ENCODE assay signal across 14 cellular contexts in the genomic region with DNA sequence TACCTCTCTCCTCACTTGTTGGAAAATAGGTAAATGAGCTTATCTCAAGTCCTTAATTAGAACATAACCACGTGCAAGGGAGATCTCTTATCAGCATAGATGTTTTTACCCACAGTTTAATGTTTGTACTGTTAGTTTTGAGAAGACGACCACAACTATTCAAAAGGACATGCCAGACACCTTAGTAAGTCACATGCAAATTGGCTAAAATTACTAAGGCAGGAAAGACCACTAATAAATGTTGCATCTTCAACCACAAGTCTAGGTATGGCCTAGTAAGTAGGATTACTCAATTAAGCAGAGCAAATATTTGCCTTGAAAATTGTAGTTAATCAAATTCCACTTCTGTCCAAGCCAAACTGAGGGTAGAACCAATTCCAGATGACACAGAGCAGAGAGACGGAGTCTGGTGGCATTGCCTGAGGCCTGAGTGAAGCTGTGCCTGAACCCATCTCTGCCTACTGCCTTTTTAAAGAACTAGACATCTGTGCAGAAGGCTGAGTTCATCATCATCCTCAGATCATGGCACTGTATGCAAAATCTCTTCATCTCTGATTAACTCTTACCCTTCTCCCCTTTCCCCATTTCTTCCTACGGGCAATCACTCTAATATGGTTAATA. TPM values are rescaled to one million over a fixed set of nuclear protein-coding genes. Genes with fewer than 3 reads are reported as not detected.
DNase-seq lines count a peak whose midpoint lies in the region; ATAC-seq, FAIRE-seq and TF ChIP-seq lines count a peak whose summit lies in the region.
"Had no signal": no experiment of that assay in that cellular context is flagged by ENCODE, and none has a peak within 500 bp of the region (broad histone marks: within the 10 kb centered on the region; RNA-seq: fewer than 3 reads in every experiment).

No MANE protein-coding gene starts in this region.

- H3K9me3 Mint-ChIP-seq in activated T-helper 2 cell treated with anti-CD3 and anti-CD28 coated beads, Interferon-gamma antibody, Interleukin-2, Interleukin-4, amounts not matched to agents 10 μg/mL and 5 μg/mL and 100 μg/mL, durations not matched to agents 14 hours and 24 hours and 36 hours = peaks cover 10% of the 10 kb centered on the region
- H3K9me3 Mint-ChIP-seq: activated naive CD4-positive, alpha-beta T cell treated with anti-CD3 and anti-CD28 coated beads, Interleukin-2, amount 50 U/mL, for 24 hours had no signal

- H3K4me3 Mint-ChIP-seq in activated T-helper 2 cell treated with anti-CD3 and anti-CD28 coated beads, Interferon-gamma antibody, Interleukin-2, Interleukin-4, amounts not matched to agents 10 μg/mL and 5 μg/mL and 100 μg/mL, durations not matched to agents 14 hours and 24 hours and 36 hours (ENCODE audit: low read depth) = no peak overlapping the region
- H3K4me3 Mint-ChIP-seq: activated naive CD4-positive, alpha-beta T cell treated with anti-CD3 and anti-CD28 coated beads, Interleukin-2, amount 50 U/mL, for 24 hours; CD14-positive monocyte had no signal

- peaks cover 26% of the 10 kb centered on the region for H3K4me1 Mint-ChIP-seq in activated T-helper 2 cell treated with anti-CD3 and anti-CD28 coated beads, Interferon-gamma antibody, Interleukin-2, Interleukin-4, amounts not matched to agents 10 μg/mL and 5 μg/mL and 100 μg/mL, durations not matched to agents 14 hours and 24 hours and 36 hours (ENCODE audit: low read depth)
- H3K4me1 Mint-ChIP-seq: activated naive CD4-positive, alpha-beta T cell treated with anti-CD3 and anti-CD28 coated beads, Interleukin-2, amount 50 U/mL, for 24 hours had no signal

- H3K4me1 ChIP-seq in foreskin keratinocyte = no peaks in the 10 kb centered on the region
- H3K4me1 ChIP-seq: SJSA1, tibial nerve had no signal

- no peaks in the 10 kb centered on the region for H3K27me3 ChIP-seq in foreskin keratinocyte
- H3K27me3 ChIP-seq: SJSA1, tibial nerve had no signal

- ATAC-seq in foreskin keratinocyte (peak; percentile 74), HG03457 (IDR thresholded peaks at IDR 0.05; ENCODE audit: unreplicated experiment) (no peak), GM18861 (IDR thresholded peaks at IDR 0.05; ENCODE audit: unreplicated experiment) (no peak)

- no peak overlapping the region for H3K27ac ChIP-seq in foreskin keratinocyte
- H3K27ac ChIP-seq: SJSA1, tibial nerve had no signal

- no peaks in the 10 kb centered on the region for H3K27me3 Mint-ChIP-seq in activated T-helper 2 cell treated with anti-CD3 and anti-CD28 coated beads, Interferon-gamma antibody, Interleukin-2, Interleukin-4, amounts not matched to agents 10 μg/mL and 5 μg/mL and 100 μg/mL, durations not matched to agents 14 hours and 24 hours and 36 hours (ENCODE audit: low read depth)
- H3K27me3 Mint-ChIP-seq: activated naive CD4-positive, alpha-beta T cell treated with anti-CD3 and anti-CD28 coated beads, Interleukin-2, amount 50 U/mL, for 24 hours had no signal

- DNase-seq in AG08395 (ENCODE audit: low spot score) (peak; percentile 51), H4 (ENCODE audit: low spot score) (peak; percentile 11), foreskin keratinocyte (peak; percentile 76), NCI-H1417 treated with DMSO at 0.1 percent for 48 hours (lab: John Stamatoyannopoulos, UW) (no peak), RCC 7860 (ENCODE audit: low spot score) (no peak)
- no peak for DNase-seq in activated T-helper 2 cell treated with anti-CD3 and anti-CD28 coated beads, Interferon-gamma antibody, Interleukin-2, Interleukin-4, amounts not matched to agents 10 μg/mL and 5 μg/mL and 100 μg/mL, durations not matched to agents 14 hours and 24 hours and 36 hours (ENCODE audit: low spot score)
- DNase-seq: effector CD8-positive, alpha-beta T cell; NCI-H510A treated with DMSO at 0.1 percent for 48 hours had no signal

- no peak for TF ChIP-seq CTCF in foreskin keratinocyte (conservative IDR thresholded peaks at IDR 0.05)

- intact Hi-C loops in activated T-helper 2 cell treated with anti-CD3 and anti-CD28 coated beads, Interferon-gamma antibody, Interleukin-2, Interleukin-4, amounts not matched to agents 10 μg/mL and 5 μg/mL and 100 μg/mL, durations not matched to agents 14 hours and 24 hours and 36 hours (cut with micrococcal nuclease) = loop anchor here (1.0 kb wide), 1 partner anchor 29 kb away; a partner anchor contains a TSS

- no peaks in the 10 kb centered on the region for H3K36me3 Mint-ChIP-seq in activated T-helper 2 cell treated with anti-CD3 and anti-CD28 coated beads, Interferon-gamma antibody, Interleukin-2, Interleukin-4, amounts not matched to agents 10 μg/mL and 5 μg/mL and 100 μg/mL, durations not matched to agents 14 hours and 24 hours and 36 hours (ENCODE audit: low read depth)
- H3K36me3 Mint-ChIP-seq: CD14-positive monocyte had no signal

- peak overlapping the region; percentile 43 for H3K27ac Mint-ChIP-seq in activated T-helper 2 cell treated with anti-CD3 and anti-CD28 coated beads, Interferon-gamma antibody, Interleukin-2, Interleukin-4, amounts not matched to agents 10 μg/mL and 5 μg/mL and 100 μg/mL, durations not matched to agents 14 hours and 24 hours and 36 hours
- H3K27ac Mint-ChIP-seq: CD14-positive monocyte had no signal

- FAIRE-seq in RCC 7860 (lab: Jason Lieb, UNC) = no peak

RNA-seq across cellular contexts. Expression of a gene that starts 29.7 kb away (rescaled TPM):
- total RNA-seq in H4 (2014; rRNA removed; shearing (Covaris generic)) = 2.5 and 3.4 TPM in 2 replicates
- total RNA-seq in activated T-helper 2 cell treated with anti-CD3 and anti-CD28 coated beads, Interferon-gamma antibody, Interleukin-2, Interleukin-4, amounts not matched to agents 10 μg/mL and 5 μg/mL and 100 μg/mL, durations not matched to agents 14 hours and 24 hours and 36 hours = 41.0 and 50.6 TPM in 2 replicates
- 17.2 and 22.9 TPM in 2 replicates for total RNA-seq in foreskin keratinocyte
- polyA plus RNA-seq in foreskin keratinocyte = 9.4 and 12.4 TPM in 2 replicates

Comparison
In these comparisons a context has a peak if more than half of its experiments do, and no peak if none do; other contexts are left out.
1. DNase-seq: peak in AG08395 (single experiment), H4 (single experiment) and foreskin keratinocyte (2 of 2); none in activated T-helper 2 cell treated with anti-CD3 and anti-CD28 coated beads, Interferon-gamma antibody, Interleukin-2, Interleukin-4, amounts not matched to agents 10 μg/mL and 5 μg/mL and 100 μg/mL, durations not matched to agents 14 hours and 24 hours and 36 hours (single experiment), NCI-H1417 treated with DMSO at 0.1 percent for 48 hours (single experiment) and RCC 7860 (single experiment).